ENCODE assay signal across 8 cellular contexts in genomic region chr1:27522148-27522859, GRCh38. TPM values are rescaled to one million over a fixed set of nuclear protein-coding genes. Genes with fewer than 3 reads are reported as not detected.
DNase-seq lines count a peak whose midpoint lies in the region; ATAC-seq and TF ChIP-seq lines count a peak whose summit lies in the region.

No MANE protein-coding gene starts in this region.

- H2AFZ ChIP-seq in MM.1S (ENCODE audit: low read length): no peak overlapping the region

- H3K79me2 ChIP-seq in MM.1S (ENCODE audit: low read length): no peaks in the 10 kb centered on the region

- no peaks in the 10 kb centered on the region for H3K9me2 ChIP-seq in MM.1S (replicated peaks; ENCODE audit: insufficient read depth, low read length)

- H3K9ac ChIP-seq in MM.1S (ENCODE audit: low read length): no peak overlapping the region

- peaks cover 78% of the 10 kb centered on the region for H3K4me1 ChIP-seq in cardiac muscle cell (ENCODE audit: low read depth)
- peaks cover 43% of the 10 kb centered on the region for H3K4me1 ChIP-seq in foreskin keratinocyte
- peaks cover 8% of the 10 kb centered on the region for H3K4me1 ChIP-seq in MM.1S (ENCODE audit: low read length)

- no peaks in the 10 kb centered on the region for H3K36me3 Mint-ChIP-seq in activated T-cell treated with anti-CD3 and anti-CD28 coated beads, Interleukin-2, amount 50 U/mL, for 4 hours (ENCODE audit: insufficient read depth)

- H3K4me1 Mint-ChIP-seq in activated T-cell treated with anti-CD3 and anti-CD28 coated beads, Interleukin-2, amount 50 U/mL, for 4 hours (ENCODE audit: low read depth): peaks cover 77% of the 10 kb centered on the region

- no peak for TF ChIP-seq CTCF in cardiac muscle cell (IDR thresholded peaks at IDR 0.05; ENCODE audit: low read depth, low read length)
- TF ChIP-seq CTCF in foreskin keratinocyte (conservative IDR thresholded peaks at IDR 0.05): peak; percentile 39
- TF ChIP-seq CTCF in MM.1S (IDR thresholded peaks at IDR 0.05; ENCODE audit: low read length): no peak

- H3K9me3 ChIP-seq in cardiac muscle cell (ENCODE audit: low read depth) (no peaks in the 10 kb centered on the region), MM.1S (replicated peaks; ENCODE audit: insufficient read depth, low read length) (no peaks in the 10 kb centered on the region)

- H3K4me3 ChIP-seq in cardiac muscle cell (no peak overlapping the region), MM.1S (ENCODE audit: low read length) (no peak overlapping the region)

- ATAC-seq in Right ventricle myocardium superior (ENCODE audit: poor library complexity) (no peak), foreskin keratinocyte (peak; percentile 67), HG03139 (IDR thresholded peaks at IDR 0.05; ENCODE audit: unreplicated experiment) (no peak)
- ATAC-seq in activated T-cell treated with anti-CD3 and anti-CD28 coated beads, Interleukin-2, amount 50 U/mL, for 4 hours: peak; percentile 68

- H3K27ac ChIP-seq in cardiac muscle cell (peak overlapping the region; percentile 94), foreskin keratinocyte (peak overlapping the region; percentile 35), MM.1S (ENCODE audit: low read length) (no peak overlapping the region)

- H3K4me3 Mint-ChIP-seq in activated T-cell treated with anti-CD3 and anti-CD28 coated beads, Interleukin-2, amount 50 U/mL, for 4 hours: peak overlapping the region; percentile 89

- H3K9me3 Mint-ChIP-seq in activated T-cell treated with anti-CD3 and anti-CD28 coated beads, Interleukin-2, amount 50 U/mL, for 4 hours: no peaks in the 10 kb centered on the region

- no peaks in the 10 kb centered on the region for H3F3A ChIP-seq in MM.1S (ENCODE audit: insufficient read depth, low read length)

- DNase-seq in cardiac muscle cell (ENCODE audit: low read depth in 1 of 2, low spot score in 1 of 2) (no peak), Right ventricle myocardium superior (no peak), foreskin keratinocyte (peak; percentile 92 to 93), GDM1 (lab: John Stamatoyannopoulos, UW) (no peak), MM.1S (no peak)
- peak; percentile 49 for DNase-seq in activated T-cell treated with anti-CD3 and anti-CD28 coated beads, Interleukin-2, amount 50 U/mL, for 4 hours
- peak; percentile 76 for DNase-seq in stimulated activated CD4-positive, alpha-beta T cell treated with anti-CD3 and anti-CD28 coated beads, Interleukin-4, amount 100 ng/mL, for 24 hours

- H3K36me3 ChIP-seq in cardiac muscle cell (no peaks in the 10 kb centered on the region), MM.1S (replicated peaks; ENCODE audit: insufficient read depth, low read length) (no peaks in the 10 kb centered on the region)

- H4K20me1 ChIP-seq in MM.1S (ENCODE audit: insufficient read depth, low read length): no peaks in the 10 kb centered on the region

- H3K4me2 ChIP-seq in MM.1S (ENCODE audit: low read depth, low read length): no peak overlapping the region

- intact Hi-C loops in Right ventricle myocardium superior (cut with DNase I): no loop called here

- no peaks in the 10 kb centered on the region for H3K27me3 Mint-ChIP-seq in activated T-cell treated with anti-CD3 and anti-CD28 coated beads, Interleukin-2, amount 50 U/mL, for 4 hours (ENCODE audit: low read depth)

- no peaks in the 10 kb centered on the region for H3K27me3 ChIP-seq in cardiac muscle cell
- no peaks in the 10 kb centered on the region for H3K27me3 ChIP-seq in foreskin keratinocyte
- H3K27me3 ChIP-seq in MM.1S (replicated peaks; ENCODE audit: insufficient read depth, low read length): no peaks in the 10 kb centered on the region

RNA-seq across cellular contexts. Expression of gene WASF2, which starts 32.3 kb away (rescaled TPM):
- 18.8 and 32.7 TPM in 2 replicates for total RNA-seq in cardiac muscle cell
- 53.4 and 69.2 TPM in 2 replicates for polyA plus RNA-seq in cardiac muscle cell
- total RNA-seq in Right ventricle myocardium superior: 49.3 TPM
- total RNA-seq in activated T-cell treated with anti-CD3 and anti-CD28 coated beads, Interleukin-2, amount 50 U/mL, for 4 hours: 10 to 100 TPM; 82.2 to 98.7 (median 87.1) TPM
- 49.9 and 53.9 TPM in 2 replicates for total RNA-seq in foreskin keratinocyte
- 28.7 and 30.1 TPM in 2 replicates for polyA plus RNA-seq in foreskin keratinocyte

Comparison
In these comparisons a context has a peak if more than half of its experiments do, and no peak if none do; other contexts are left out.
1. DNase-seq: peak in activated T-cell treated with anti-CD3 and anti-CD28 coated beads, Interleukin-2, amount 50 U/mL, for 4 hours (single experiment), foreskin keratinocyte (2 of 2) and stimulated activated CD4-positive, alpha-beta T cell treated with anti-CD3 and anti-CD28 coated beads, Interleukin-4, amount 100 ng/mL, for 24 hours (single experiment); none in cardiac muscle cell (0 of 2), Right ventricle myocardium superior (single experiment), GDM1 (single experiment) and MM.1S (single experiment).
2. ATAC-seq: peak in activated T-cell treated with anti-CD3 and anti-CD28 coated beads, Interleukin-2, amount 50 U/mL, for 4 hours (2 of 2) and foreskin keratinocyte (single experiment); none in Right ventricle myocardium superior (single experiment) and HG03139 (single experiment).